ENCODE assay signal across 12 cellular contexts in the genomic region with DNA sequence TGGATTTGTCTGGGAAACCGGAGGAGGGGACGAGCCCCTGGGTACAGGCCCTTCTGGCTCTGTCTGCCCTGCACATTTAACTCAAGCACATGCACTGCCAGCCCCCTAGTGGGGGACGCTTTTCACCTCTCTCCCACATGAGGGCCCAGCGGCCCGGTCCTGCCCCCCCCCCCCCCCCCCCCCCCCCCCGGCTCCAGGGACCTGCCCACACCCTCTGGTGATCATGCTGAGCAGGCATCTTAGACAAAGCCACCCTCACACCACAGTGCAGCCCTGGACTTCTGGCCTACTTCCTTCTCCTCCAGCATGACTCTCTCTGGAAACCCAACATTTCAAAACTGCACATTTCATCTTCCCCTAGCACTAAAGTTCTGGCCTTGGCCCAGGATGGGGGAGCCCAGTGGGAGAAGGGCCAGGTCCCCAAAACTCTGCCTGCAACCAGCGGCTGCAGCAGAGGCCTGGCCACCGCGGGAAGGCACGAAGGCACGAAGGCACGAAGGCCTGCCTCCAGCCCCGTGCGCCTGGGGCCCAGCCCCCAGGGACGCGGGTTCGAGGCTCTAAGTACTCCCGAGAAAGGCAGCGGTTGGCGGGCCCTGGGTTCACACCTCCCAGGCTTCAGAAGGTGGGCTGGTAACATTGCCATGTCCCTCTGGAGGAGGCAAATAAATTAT. TPM values are rescaled to one million over a fixed set of nuclear protein-coding genes. Genes with fewer than 3 reads are reported as not detected.
DNase-seq lines count a peak whose midpoint lies in the region; TF ChIP-seq lines count a peak whose summit lies in the region.
"Had no signal": no experiment of that assay in that cellular context is flagged by ENCODE, and none has a peak within 500 bp of the region (broad histone marks: within the 10 kb centered on the region; RNA-seq: fewer than 3 reads in every experiment).

No MANE protein-coding gene starts in this region.

- DNase-seq in activated CD4-positive, alpha-beta T cell treated with anti-CD3 and anti-CD28 coated beads, Interleukin-2, amount 10 ng/mL, durations not matched to agents 24 days and 14 days, result peak; percentile 33
- no peak for DNase-seq in activated CD4-positive, alpha-beta T cell treated with anti-CD3 and anti-CD28 coated beads, Interleukin-2, amount 50 U/mL, for 1 hour
- DNase-seq in adipocyte (ENCODE audit: low read depth) (no peak), iPS-NIHi7 (ENCODE audit: extremely low spot score) (peak; percentile 72), transverse colon (peak; percentile 6), T-helper 2 cell (no peak), DMS153 treated with DMSO at 0.1 percent for 48 hours (lab: John Stamatoyannopoulos, UW; ENCODE audit: unreplicated experiment) (no peak)
- no peak for DNase-seq in CD8-positive, alpha-beta memory T cell
- DNase-seq: activated CD4-positive, alpha-beta T cell treated with anti-CD3 and anti-CD28 coated beads for 36 hours; hypothalamus had no signal

- H3K9me3 ChIP-seq in adipocyte (ENCODE audit: control insufficient read depth, low read length) (no peaks in the 10 kb centered on the region), transverse colon (no peaks in the 10 kb centered on the region)
- H3K9me3 ChIP-seq in CD8-positive, alpha-beta memory T cell (ENCODE audit: low read length), result no peaks in the 10 kb centered on the region
- H3K9me3 ChIP-seq: neutrophil had no signal

- H3K9ac ChIP-seq in adipocyte (ENCODE audit: low read length), result peak overlapping the region; percentile 68

- no peaks in the 10 kb centered on the region for H3K27me3 Mint-ChIP-seq in activated CD4-positive, alpha-beta T cell treated with anti-CD3 and anti-CD28 coated beads, Interleukin-2, amount 10 ng/mL, durations not matched to agents 24 days and 14 days
- H3K27me3 Mint-ChIP-seq in CD8-positive, alpha-beta memory T cell, result peaks cover 4 to 26% of the 10 kb centered on the region in 2 donors

- no peaks in the 10 kb centered on the region for H3K36me3 Mint-ChIP-seq in activated CD4-positive, alpha-beta T cell treated with anti-CD3 and anti-CD28 coated beads, Interleukin-2, amount 10 ng/mL, durations not matched to agents 24 days and 14 days (ENCODE audit: low read depth)
- no peaks in the 10 kb centered on the region for H3K36me3 Mint-ChIP-seq in CD8-positive, alpha-beta memory T cell
- H3K36me3 Mint-ChIP-seq: IgD-negative memory B cell had no signal

- no peak for TF ChIP-seq EP300 in transverse colon (IDR thresholded peaks at IDR 0.05; ENCODE audit: low read depth)

- H3K9me3 Mint-ChIP-seq in activated CD4-positive, alpha-beta T cell treated with anti-CD3 and anti-CD28 coated beads, Interleukin-2, amount 10 ng/mL, durations not matched to agents 24 days and 14 days, result no peaks in the 10 kb centered on the region
- peaks cover 0 to 2% (median 0%) of the 10 kb centered on the region in 5 donors for H3K9me3 Mint-ChIP-seq in CD8-positive, alpha-beta memory T cell
- H3K9me3 Mint-ChIP-seq: IgD-negative memory B cell had no signal

- no peak overlapping the region for H3K4me3 Mint-ChIP-seq in activated CD4-positive, alpha-beta T cell treated with anti-CD3 and anti-CD28 coated beads, Interleukin-2, amount 10 ng/mL, durations not matched to agents 24 days and 14 days
- no peak overlapping the region for H3K4me3 Mint-ChIP-seq in CD8-positive, alpha-beta memory T cell
- H3K4me3 Mint-ChIP-seq: activated CD4-positive, alpha-beta T cell treated with anti-CD3 and anti-CD28 coated beads for 36 hours; IgD-negative memory B cell had no signal

- H3K4me3 ChIP-seq in adipocyte (ENCODE audit: low read length), result no peak overlapping the region
- no peak overlapping the region for H3K4me3 ChIP-seq in transverse colon
- no peak overlapping the region for H3K4me3 ChIP-seq in CD8-positive, alpha-beta memory T cell (ENCODE audit: low read length)

- peaks cover 33% of the 10 kb centered on the region for H3K36me3 ChIP-seq in adipocyte (ENCODE audit: control insufficient read depth, insufficient read depth, low read length, severe bottlenecking)
- H3K36me3 ChIP-seq in transverse colon, result no peaks in the 10 kb centered on the region
- H3K36me3 ChIP-seq in CD8-positive, alpha-beta memory T cell (ENCODE audit: insufficient read depth, low read length), result no peaks in the 10 kb centered on the region
- H3K36me3 ChIP-seq: neutrophil had no signal

- no peak overlapping the region for H3K27ac ChIP-seq in transverse colon
- H3K27ac ChIP-seq in CD8-positive, alpha-beta memory T cell (ENCODE audit: low read depth, low read length), result no peak overlapping the region
- H3K27ac ChIP-seq: neutrophil had no signal

- in situ Hi-C loops in transverse colon (cut with MboI; ENCODE audit: low pct_ligation_motif_present in 1 of 4, low pct_unique_long_range_greater_than_20kb in 1 of 4, low sequenced_read_pairs in 3 of 4), result no loop called here

- no peak for TF ChIP-seq POLR2A in transverse colon (IDR thresholded peaks at IDR 0.05)

- CTCF ChIA-PET in CD8-positive, alpha-beta memory T cell (lab: Charles Lee), result no interaction called here

- intact Hi-C loops in activated CD4-positive, alpha-beta T cell treated with anti-CD3 and anti-CD28 coated beads, Interleukin-2, amount 10 ng/mL, durations not matched to agents 24 days and 14 days (cut with micrococcal nuclease), result no loop called here
- intact Hi-C loops in transverse colon (cut with DNase I; ENCODE audit: low total_unique reads), result no loop called here

- H3K27me3 ChIP-seq in adipocyte (replicated peaks; ENCODE audit: control insufficient read depth, insufficient read depth, low read length), result no peaks in the 10 kb centered on the region
- no peaks in the 10 kb centered on the region for H3K27me3 ChIP-seq in transverse colon
- H3K27me3 ChIP-seq in CD8-positive, alpha-beta memory T cell (ENCODE audit: insufficient read depth, low read length, poor library complexity, severe bottlenecking), result no peaks in the 10 kb centered on the region

- 87% methylated on average over 16 of the region's 20 CpGs; no CpG with 5 or more reads in 1 of the 2 donors for WGBS in transverse colon (ENCODE audit: low coverage in 1 of 2), 2 donors

- no peak overlapping the region for H3K27ac Mint-ChIP-seq in activated CD4-positive, alpha-beta T cell treated with anti-CD3 and anti-CD28 coated beads, Interleukin-2, amount 10 ng/mL, durations not matched to agents 24 days and 14 days
- H3K27ac Mint-ChIP-seq in CD8-positive, alpha-beta memory T cell, result no peak overlapping the region
- H3K27ac Mint-ChIP-seq: activated CD4-positive, alpha-beta T cell treated with anti-CD3 and anti-CD28 coated beads for 36 hours; IgD-negative memory B cell had no signal

- no peak for TF ChIP-seq CTCF in transverse colon (IDR thresholded peaks at IDR 0.05)

- peaks cover 70% of the 10 kb centered on the region for H3K4me1 ChIP-seq in adipocyte (ENCODE audit: control insufficient read depth, insufficient read depth, low read length)
- H3K4me1 ChIP-seq in transverse colon, result no peaks in the 10 kb centered on the region
- H3K4me1 ChIP-seq in CD8-positive, alpha-beta memory T cell (ENCODE audit: insufficient read depth, low read length), result no peaks in the 10 kb centered on the region

- POLR2A ChIA-PET in CD8-positive, alpha-beta memory T cell (lab: Charles Lee), result no interaction called here

- H3K4me1 Mint-ChIP-seq in activated CD4-positive, alpha-beta T cell treated with anti-CD3 and anti-CD28 coated beads, Interleukin-2, amount 10 ng/mL, durations not matched to agents 24 days and 14 days, result no peaks in the 10 kb centered on the region
- no peaks in the 10 kb centered on the region for H3K4me1 Mint-ChIP-seq in CD8-positive, alpha-beta memory T cell
- H3K4me1 Mint-ChIP-seq: activated CD4-positive, alpha-beta T cell treated with anti-CD3 and anti-CD28 coated beads for 36 hours; IgD-negative memory B cell had no signal

RNA-seq across cellular contexts. Expression of gene KLF15, which starts 14.1 kb away (rescaled TPM):
- 0.19 and 0.28 TPM in 2 replicates for total RNA-seq in activated CD4-positive, alpha-beta T cell treated with anti-CD3 and anti-CD28 coated beads, Interleukin-2, amount 10 ng/mL, durations not matched to agents 24 days and 14 days
- 10 to 100 TPM in 2 of 4 donors, 1 to 10 TPM in 2; 4.0 to 19.5 (median 8.4) TPM for total RNA-seq in transverse colon
- under 1 TPM; 0.11 to 0.18 TPM for total RNA-seq in CD8-positive, alpha-beta memory T cell
- not detected for polyA plus RNA-seq in CD8-positive, alpha-beta memory T cell
- polyA plus RNA-seq: IgD-negative memory B cell had no signal

RNA-seq across cellular contexts. Expression of gene CFAP100, which starts 51.6 kb away (rescaled TPM):
- not detected in 2 replicates for total RNA-seq in activated CD4-positive, alpha-beta T cell treated with anti-CD3 and anti-CD28 coated beads, Interleukin-2, amount 10 ng/mL, durations not matched to agents 24 days and 14 days
- total RNA-seq in transverse colon, result not detected
- not detected for total RNA-seq in CD8-positive, alpha-beta memory T cell
- polyA plus RNA-seq in CD8-positive, alpha-beta memory T cell, result not detected
- total RNA-seq: activated CD4-positive, alpha-beta T cell treated with anti-CD3 and anti-CD28 coated beads for 36 hours had no signal
- polyA plus RNA-seq: IgD-negative memory B cell had no signal

Comparison
In these comparisons a context has a peak if more than half of its experiments do, and no peak if none do; other contexts are left out.
1. DNase-seq: peak in activated CD4-positive, alpha-beta T cell treated with anti-CD3 and anti-CD28 coated beads, Interleukin-2, amount 10 ng/mL, durations not matched to agents 24 days and 14 days (single experiment), iPS-NIHi7 (single experiment) and transverse colon (single experiment); none in activated CD4-positive, alpha-beta T cell treated with anti-CD3 and anti-CD28 coated beads, Interleukin-2, amount 50 U/mL, for 1 hour (single experiment), adipocyte (single experiment), T-helper 2 cell (0 of 5), DMS153 treated with DMSO at 0.1 percent for 48 hours (single experiment) and CD8-positive, alpha-beta memory T cell (0 of 5).